In the genomic region with DNA sequence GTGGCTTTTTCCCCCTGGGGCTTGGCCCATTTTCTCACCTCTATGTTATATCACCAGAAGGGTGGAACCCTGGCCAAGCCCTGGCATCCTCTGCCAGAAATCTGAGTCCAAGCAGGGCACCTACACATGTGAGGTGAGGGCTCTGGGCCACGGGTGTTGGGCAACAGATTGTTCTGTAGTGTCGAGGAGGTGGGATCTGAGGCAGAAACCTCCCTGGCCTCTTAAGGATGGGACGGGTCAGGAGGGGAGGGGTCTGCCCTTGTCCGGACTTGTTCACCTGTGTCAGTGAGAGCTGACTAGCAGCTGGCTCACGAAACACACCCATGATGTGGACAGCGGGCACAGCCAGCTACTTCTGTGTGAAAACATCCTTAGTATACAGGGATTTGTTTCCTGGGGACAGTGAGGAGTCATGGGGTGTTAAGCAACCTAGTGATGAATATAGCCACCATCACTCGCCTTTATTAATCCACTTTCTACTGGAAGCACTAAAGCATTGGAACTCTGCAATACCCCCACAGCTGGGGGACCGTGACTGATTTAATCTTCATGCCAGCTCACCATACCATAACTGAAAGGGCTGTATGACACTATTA, we compare ENCODE assay signal across 1 cellular context.
TF ChIP-seq lines count a peak whose summit lies in the region.

No MANE protein-coding gene starts in this region.

TF ChIP-seq in WTC11, 78 proteins besides CTCF, POLR2A, EP300 and RAD21 (continued from another document):
- TF ChIP-seq, protein P1, sequence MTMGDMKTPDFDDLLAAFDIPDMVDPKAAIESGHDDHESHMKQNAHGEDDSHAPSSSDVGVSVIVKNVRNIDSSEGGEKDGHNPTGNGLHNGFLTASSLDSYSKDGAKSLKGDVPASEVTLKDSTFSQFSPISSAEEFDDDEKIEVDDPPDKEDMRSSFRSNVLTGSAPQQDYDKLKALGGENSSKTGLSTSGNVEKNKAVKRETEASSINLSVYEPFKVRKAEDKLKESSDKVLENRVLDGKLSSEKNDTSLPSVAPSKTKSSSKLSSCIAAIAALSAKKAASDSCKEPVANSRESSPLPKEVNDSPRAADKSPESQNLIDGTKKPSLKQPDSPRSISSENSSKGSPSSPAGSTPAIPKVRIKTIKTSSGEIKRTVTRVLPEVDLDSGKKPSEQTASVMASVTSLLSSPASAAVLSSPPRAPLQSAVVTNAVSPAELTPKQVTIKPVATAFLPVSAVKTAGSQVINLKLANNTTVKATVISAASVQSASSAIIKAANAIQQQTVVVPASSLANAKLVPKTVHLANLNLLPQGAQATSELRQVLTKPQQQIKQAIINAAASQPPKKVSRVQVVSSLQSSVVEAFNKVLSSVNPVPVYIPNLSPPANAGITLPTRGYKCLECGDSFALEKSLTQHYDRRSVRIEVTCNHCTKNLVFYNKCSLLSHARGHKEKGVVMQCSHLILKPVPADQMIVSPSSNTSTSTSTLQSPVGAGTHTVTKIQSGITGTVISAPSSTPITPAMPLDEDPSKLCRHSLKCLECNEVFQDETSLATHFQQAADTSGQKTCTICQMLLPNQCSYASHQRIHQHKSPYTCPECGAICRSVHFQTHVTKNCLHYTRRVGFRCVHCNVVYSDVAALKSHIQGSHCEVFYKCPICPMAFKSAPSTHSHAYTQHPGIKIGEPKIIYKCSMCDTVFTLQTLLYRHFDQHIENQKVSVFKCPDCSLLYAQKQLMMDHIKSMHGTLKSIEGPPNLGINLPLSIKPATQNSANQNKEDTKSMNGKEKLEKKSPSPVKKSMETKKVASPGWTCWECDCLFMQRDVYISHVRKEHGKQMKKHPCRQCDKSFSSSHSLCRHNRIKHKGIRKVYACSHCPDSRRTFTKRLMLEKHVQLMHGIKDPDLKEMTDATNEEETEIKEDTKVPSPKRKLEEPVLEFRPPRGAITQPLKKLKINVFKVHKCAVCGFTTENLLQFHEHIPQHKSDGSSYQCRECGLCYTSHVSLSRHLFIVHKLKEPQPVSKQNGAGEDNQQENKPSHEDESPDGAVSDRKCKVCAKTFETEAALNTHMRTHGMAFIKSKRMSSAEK (CRISPR knock-in tag; IDR thresholded peaks at IDR 0.05; ENCODE audit: borderline replicate concordance) = no peak
- TF ChIP-seq ZNF416 (CRISPR knock-in tag; IDR thresholded peaks at IDR 0.05) (no peak), NR1H2 (CRISPR knock-in tag; IDR thresholded peaks at IDR 0.05) (no peak)
